ENCODE assay signal across 1 cellular context in the genomic region with DNA sequence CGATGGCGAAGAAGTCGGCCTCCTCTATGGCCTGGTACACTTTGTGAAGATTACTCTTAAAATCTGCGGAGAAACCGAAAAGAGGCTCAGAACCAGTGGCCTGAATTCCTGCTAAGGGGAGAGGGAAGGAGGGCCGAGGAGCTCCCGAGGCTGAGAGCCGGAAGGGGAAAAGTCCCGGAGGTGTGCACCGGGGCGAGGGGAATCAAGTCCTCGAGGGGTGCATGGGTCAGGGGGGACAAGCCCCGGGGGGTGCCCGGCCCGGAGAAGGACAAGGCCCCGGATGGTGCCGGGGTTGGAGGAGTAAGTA.
TF ChIP-seq lines count a peak whose summit lies in the region.

No MANE protein-coding gene starts in this region.

TF ChIP-seq in HepG2, 621 proteins besides CTCF, POLR2A, EP300 and RAD21:
- TF ChIP-seq, protein P1, sequence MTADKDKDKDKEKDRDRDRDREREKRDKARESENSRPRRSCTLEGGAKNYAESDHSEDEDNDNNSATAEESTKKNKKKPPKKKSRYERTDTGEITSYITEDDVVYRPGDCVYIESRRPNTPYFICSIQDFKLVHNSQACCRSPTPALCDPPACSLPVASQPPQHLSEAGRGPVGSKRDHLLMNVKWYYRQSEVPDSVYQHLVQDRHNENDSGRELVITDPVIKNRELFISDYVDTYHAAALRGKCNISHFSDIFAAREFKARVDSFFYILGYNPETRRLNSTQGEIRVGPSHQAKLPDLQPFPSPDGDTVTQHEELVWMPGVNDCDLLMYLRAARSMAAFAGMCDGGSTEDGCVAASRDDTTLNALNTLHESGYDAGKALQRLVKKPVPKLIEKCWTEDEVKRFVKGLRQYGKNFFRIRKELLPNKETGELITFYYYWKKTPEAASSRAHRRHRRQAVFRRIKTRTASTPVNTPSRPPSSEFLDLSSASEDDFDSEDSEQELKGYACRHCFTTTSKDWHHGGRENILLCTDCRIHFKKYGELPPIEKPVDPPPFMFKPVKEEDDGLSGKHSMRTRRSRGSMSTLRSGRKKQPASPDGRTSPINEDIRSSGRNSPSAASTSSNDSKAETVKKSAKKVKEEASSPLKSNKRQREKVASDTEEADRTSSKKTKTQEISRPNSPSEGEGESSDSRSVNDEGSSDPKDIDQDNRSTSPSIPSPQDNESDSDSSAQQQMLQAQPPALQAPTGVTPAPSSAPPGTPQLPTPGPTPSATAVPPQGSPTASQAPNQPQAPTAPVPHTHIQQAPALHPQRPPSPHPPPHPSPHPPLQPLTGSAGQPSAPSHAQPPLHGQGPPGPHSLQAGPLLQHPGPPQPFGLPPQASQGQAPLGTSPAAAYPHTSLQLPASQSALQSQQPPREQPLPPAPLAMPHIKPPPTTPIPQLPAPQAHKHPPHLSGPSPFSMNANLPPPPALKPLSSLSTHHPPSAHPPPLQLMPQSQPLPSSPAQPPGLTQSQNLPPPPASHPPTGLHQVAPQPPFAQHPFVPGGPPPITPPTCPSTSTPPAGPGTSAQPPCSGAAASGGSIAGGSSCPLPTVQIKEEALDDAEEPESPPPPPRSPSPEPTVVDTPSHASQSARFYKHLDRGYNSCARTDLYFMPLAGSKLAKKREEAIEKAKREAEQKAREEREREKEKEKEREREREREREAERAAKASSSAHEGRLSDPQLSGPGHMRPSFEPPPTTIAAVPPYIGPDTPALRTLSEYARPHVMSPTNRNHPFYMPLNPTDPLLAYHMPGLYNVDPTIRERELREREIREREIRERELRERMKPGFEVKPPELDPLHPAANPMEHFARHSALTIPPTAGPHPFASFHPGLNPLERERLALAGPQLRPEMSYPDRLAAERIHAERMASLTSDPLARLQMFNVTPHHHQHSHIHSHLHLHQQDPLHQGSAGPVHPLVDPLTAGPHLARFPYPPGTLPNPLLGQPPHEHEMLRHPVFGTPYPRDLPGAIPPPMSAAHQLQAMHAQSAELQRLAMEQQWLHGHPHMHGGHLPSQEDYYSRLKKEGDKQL (CRISPR knock-in tag; IDR thresholded peaks at IDR 0.05; ENCODE audit: low read depth) = 0 out of 2 replicates have a peak, but pooled peaks have one; percentile 6
- no peak for TF ChIP-seq ATF7 (IDR thresholded peaks at IDR 0.05)
- no peak for TF ChIP-seq ATF7 (CRISPR knock-in tag; IDR thresholded peaks at IDR 0.05)
- TF ChIP-seq HMG20B (CRISPR knock-in tag; conservative IDR thresholded peaks at IDR 0.05) = no peak
- 0 out of 2 replicates have a peak, but pooled peaks have one; percentile 82 for TF ChIP-seq ZNF432 (CRISPR knock-in tag; IDR thresholded peaks at IDR 0.05; ENCODE audit: borderline replicate concordance)
- TF ChIP-seq NFYB (CRISPR knock-in tag; IDR thresholded peaks at IDR 0.05) = no peak
- TF ChIP-seq ZNF720 (CRISPR knock-in tag; IDR thresholded peaks at IDR 0.05) = no peak
- 0 out of 2 replicates have a peak, but pooled peaks have one; percentile 24 for TF ChIP-seq ZNF530 (CRISPR knock-in tag; IDR thresholded peaks at IDR 0.05; ENCODE audit: low read depth)
- peak; percentile 44; the same call in 1 of the 2 replicates for TF ChIP-seq ZNF253 (CRISPR knock-in tag; IDR thresholded peaks at IDR 0.05; ENCODE audit: borderline replicate concordance)
- TF ChIP-seq, protein P2, sequence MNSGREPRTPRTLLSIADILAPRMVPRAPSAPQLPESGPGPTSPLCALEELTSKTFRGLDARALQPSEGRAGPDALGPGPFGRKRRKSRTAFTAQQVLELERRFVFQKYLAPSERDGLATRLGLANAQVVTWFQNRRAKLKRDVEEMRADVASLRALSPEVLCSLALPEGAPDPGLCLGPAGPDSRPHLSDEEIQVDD (CRISPR knock-in tag; IDR thresholded peaks at IDR 0.05; ENCODE audit: borderline replicate concordance) = no peak
- 0 out of 2 replicates have a peak, but pooled peaks have one; percentile 46 for TF ChIP-seq ZNF589 (CRISPR knock-in tag; conservative IDR thresholded peaks at IDR 0.05)
- TF ChIP-seq NCOA2 (CRISPR knock-in tag; IDR thresholded peaks at IDR 0.05) = 0 out of 2 replicates have a peak, but pooled peaks have one; percentile 7
- TF ChIP-seq CREB1 (IDR thresholded peaks at IDR 0.05) = no peak
- TF ChIP-seq CREB1 (CRISPR knock-in tag; IDR thresholded peaks at IDR 0.05) = 0 out of 2 replicates have a peak, but pooled peaks have one; percentile 31
- TF ChIP-seq GATAD2A (CRISPR knock-in tag; IDR thresholded peaks at IDR 0.05) = 0 out of 2 replicates have a peak, but pooled peaks have one; percentile 8
- TF ChIP-seq GABPA (IDR thresholded peaks at IDR 0.05; ENCODE audit: low read depth, low read length) = 0 out of 2 replicates have a peak, but pooled peaks have one; percentile 18
- TF ChIP-seq GABPA (CRISPR knock-in tag; IDR thresholded peaks at IDR 0.05; ENCODE audit: low read depth) = no peak
- peak; percentile 13; the same call in 1 of the 2 replicates for TF ChIP-seq PRMT3 (CRISPR knock-in tag; IDR thresholded peaks at IDR 0.05; ENCODE audit: borderline replicate concordance, low read depth)
- TF ChIP-seq SALL1 (CRISPR knock-in tag; IDR thresholded peaks at IDR 0.05) = no peak
- peak; percentile 14; the same call in 1 of the 2 replicates for TF ChIP-seq ZC3H13 (CRISPR knock-in tag; IDR thresholded peaks at IDR 0.05)
- TF ChIP-seq ZBTB20 (CRISPR knock-in tag; IDR thresholded peaks at IDR 0.05; ENCODE audit: borderline replicate concordance, low read depth) = peak; percentile 20
- TF ChIP-seq, protein P3, sequence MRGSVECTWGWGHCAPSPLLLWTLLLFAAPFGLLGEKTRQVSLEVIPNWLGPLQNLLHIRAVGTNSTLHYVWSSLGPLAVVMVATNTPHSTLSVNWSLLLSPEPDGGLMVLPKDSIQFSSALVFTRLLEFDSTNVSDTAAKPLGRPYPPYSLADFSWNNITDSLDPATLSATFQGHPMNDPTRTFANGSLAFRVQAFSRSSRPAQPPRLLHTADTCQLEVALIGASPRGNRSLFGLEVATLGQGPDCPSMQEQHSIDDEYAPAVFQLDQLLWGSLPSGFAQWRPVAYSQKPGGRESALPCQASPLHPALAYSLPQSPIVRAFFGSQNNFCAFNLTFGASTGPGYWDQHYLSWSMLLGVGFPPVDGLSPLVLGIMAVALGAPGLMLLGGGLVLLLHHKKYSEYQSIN (CRISPR knock-in tag; IDR thresholded peaks at IDR 0.05; ENCODE audit: borderline replicate concordance) = peak; percentile 74; the same call in 1 of the 2 replicates
- TF ChIP-seq ZKSCAN1 (IDR thresholded peaks at IDR 0.05; ENCODE audit: low read length) = peak; percentile 5; the same call in 1 of the 2 replicates
- TF ChIP-seq, protein P4, sequence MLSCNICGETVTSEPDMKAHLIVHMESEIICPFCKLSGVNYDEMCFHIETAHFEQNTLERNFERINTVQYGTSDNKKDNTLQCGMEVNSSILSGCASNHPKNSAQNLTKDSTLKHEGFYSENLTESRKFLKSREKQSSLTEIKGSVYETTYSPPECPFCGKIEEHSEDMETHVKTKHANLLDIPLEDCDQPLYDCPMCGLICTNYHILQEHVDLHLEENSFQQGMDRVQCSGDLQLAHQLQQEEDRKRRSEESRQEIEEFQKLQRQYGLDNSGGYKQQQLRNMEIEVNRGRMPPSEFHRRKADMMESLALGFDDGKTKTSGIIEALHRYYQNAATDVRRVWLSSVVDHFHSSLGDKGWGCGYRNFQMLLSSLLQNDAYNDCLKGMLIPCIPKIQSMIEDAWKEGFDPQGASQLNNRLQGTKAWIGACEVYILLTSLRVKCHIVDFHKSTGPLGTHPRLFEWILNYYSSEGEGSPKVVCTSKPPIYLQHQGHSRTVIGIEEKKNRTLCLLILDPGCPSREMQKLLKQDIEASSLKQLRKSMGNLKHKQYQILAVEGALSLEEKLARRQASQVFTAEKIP (CRISPR knock-in tag; IDR thresholded peaks at IDR 0.05; ENCODE audit: borderline replicate concordance) = peak; percentile 56; the same call in 1 of the 2 replicates
- peak; percentile 96; the same call in 1 of the 2 replicates for TF ChIP-seq ZNF737 (CRISPR knock-in tag; IDR thresholded peaks at IDR 0.05; ENCODE audit: borderline replicate concordance)
- TF ChIP-seq ZNF772 (CRISPR knock-in tag; IDR thresholded peaks at IDR 0.05) = 0 out of 2 replicates have a peak, but pooled peaks have one; percentile 7
- no peak for TF ChIP-seq MAZ (IDR thresholded peaks at IDR 0.05; ENCODE audit: borderline replicate concordance, low read depth, low read length)
- 0 out of 2 replicates have a peak, but pooled peaks have one; percentile 2 for TF ChIP-seq MAZ (CRISPR knock-in tag; IDR thresholded peaks at IDR 0.05; ENCODE audit: low read depth)
- TF ChIP-seq, protein P5, sequence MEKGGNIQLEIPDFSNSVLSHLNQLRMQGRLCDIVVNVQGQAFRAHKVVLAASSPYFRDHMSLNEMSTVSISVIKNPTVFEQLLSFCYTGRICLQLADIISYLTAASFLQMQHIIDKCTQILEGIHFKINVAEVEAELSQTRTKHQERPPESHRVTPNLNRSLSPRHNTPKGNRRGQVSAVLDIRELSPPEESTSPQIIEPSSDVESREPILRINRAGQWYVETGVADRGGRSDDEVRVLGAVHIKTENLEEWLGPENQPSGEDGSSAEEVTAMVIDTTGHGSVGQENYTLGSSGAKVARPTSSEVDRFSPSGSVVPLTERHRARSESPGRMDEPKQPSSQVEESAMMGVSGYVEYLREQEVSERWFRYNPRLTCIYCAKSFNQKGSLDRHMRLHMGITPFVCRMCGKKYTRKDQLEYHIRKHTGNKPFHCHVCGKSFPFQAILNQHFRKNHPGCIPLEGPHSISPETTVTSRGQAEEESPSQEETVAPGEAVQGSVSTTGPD (CRISPR knock-in tag; IDR thresholded peaks at IDR 0.05) = 0 out of 2 replicates have a peak, but pooled peaks have one; percentile 69
- TF ChIP-seq, protein P6, sequence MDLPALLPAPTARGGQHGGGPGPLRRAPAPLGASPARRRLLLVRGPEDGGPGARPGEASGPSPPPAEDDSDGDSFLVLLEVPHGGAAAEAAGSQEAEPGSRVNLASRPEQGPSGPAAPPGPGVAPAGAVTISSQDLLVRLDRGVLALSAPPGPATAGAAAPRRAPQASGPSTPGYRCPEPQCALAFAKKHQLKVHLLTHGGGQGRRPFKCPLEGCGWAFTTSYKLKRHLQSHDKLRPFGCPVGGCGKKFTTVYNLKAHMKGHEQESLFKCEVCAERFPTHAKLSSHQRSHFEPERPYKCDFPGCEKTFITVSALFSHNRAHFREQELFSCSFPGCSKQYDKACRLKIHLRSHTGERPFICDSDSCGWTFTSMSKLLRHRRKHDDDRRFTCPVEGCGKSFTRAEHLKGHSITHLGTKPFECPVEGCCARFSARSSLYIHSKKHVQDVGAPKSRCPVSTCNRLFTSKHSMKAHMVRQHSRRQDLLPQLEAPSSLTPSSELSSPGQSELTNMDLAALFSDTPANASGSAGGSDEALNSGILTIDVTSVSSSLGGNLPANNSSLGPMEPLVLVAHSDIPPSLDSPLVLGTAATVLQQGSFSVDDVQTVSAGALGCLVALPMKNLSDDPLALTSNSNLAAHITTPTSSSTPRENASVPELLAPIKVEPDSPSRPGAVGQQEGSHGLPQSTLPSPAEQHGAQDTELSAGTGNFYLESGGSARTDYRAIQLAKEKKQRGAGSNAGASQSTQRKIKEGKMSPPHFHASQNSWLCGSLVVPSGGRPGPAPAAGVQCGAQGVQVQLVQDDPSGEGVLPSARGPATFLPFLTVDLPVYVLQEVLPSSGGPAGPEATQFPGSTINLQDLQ (CRISPR knock-in tag; IDR thresholded peaks at IDR 0.05) = peak; percentile 96
- TF ChIP-seq, protein P7, sequence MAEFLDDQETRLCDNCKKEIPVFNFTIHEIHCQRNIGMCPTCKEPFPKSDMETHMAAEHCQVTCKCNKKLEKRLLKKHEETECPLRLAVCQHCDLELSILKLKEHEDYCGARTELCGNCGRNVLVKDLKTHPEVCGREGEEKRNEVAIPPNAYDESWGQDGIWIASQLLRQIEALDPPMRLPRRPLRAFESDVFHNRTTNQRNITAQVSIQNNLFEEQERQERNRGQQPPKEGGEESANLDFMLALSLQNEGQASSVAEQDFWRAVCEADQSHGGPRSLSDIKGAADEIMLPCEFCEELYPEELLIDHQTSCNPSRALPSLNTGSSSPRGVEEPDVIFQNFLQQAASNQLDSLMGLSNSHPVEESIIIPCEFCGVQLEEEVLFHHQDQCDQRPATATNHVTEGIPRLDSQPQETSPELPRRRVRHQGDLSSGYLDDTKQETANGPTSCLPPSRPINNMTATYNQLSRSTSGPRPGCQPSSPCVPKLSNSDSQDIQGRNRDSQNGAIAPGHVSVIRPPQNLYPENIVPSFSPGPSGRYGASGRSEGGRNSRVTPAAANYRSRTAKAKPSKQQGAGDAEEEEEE (CRISPR knock-in tag; IDR thresholded peaks at IDR 0.05; ENCODE audit: borderline replicate concordance) = peak; percentile 18; the same call in 1 of the 2 replicates
- 0 out of 2 replicates have a peak, but pooled peaks have one; percentile 1 for TF ChIP-seq ZNF121 (CRISPR knock-in tag; IDR thresholded peaks at IDR 0.05)
